Comparison of ENCODE assay signal across 36 cellular contexts in the genomic region with DNA sequence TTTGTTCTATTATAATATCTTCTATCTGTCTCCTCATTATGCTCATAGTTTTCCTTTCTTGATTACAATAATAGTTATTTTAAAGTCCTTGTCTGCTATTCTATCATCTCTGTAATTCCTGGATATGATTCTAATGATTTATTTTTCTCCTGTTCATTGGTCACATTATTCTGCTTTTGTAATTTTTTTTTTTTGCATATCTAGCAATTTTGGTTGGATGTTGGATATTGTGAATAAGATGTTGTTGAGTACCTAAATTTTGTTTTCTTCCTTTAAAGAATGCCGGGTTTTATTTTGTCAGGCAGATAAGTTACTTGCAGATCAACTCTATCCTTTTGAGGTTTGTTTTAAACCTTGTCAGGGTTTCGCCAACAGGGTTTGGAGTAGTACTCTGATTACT.
"Had no signal": no experiment of that assay in that cellular context is flagged by ENCODE, and none has a peak within 500 bp of the region (broad histone marks: within the 10 kb centered on the region; RNA-seq: fewer than 3 reads in every experiment).

No MANE protein-coding gene starts in this region.

- H3K27me3 ChIP-seq: MG63 had no signal

- H3K9me3 ChIP-seq: MG63 had no signal

- H3K4me3 ChIP-seq: MG63 had no signal

- H3K36me3 ChIP-seq: MG63 had no signal

- DNase-seq: Karpas-422, Kasumi-1, MG63, MM.1S, MV-4-11, NCI-H1048, NCI-H1092, NCI-H1092 treated with DMSO at 0.1 percent for 48 hours, NCI-H1105, NCI-H1105 treated with DMSO at 0.1 percent for 48 hours, NCI-H1417, NCI-H1417 treated with DMSO at 0.1 percent for 48 hours, NCI-H1436, NCI-H1436 treated with DMSO at 0.1 percent for 48 hours, NCI-H146, NCI-H1694, NCI-H1694 treated with DMSO at 0.1 percent for 48 hours, NCI-H187, NCI-H187 treated with DMSO at 0.1 percent for 48 hours, NCI-H1930, NCI-H2029, NCI-H2029 treated with DMSO at 0.1 percent for 48 hours, NCI-H2081, NCI-H2081 treated with DMSO at 0.1 percent for 48 hours, NCI-H2107, NCI-H2171, NCI-H2171 treated with DMSO at 0.1 percent for 48 hours, NCI-H2227 treated with DMSO at 0.1 percent for 48 hours, NCI-H226, NCI-H345, NCI-H446, NCI-H446 treated with DMSO at 0.1 percent for 48 hours, NCI-H510A, NCI-H510A treated with DMSO at 0.1 percent for 48 hours, NCI-H524, NCI-H524 treated with DMSO at 0.1 percent for 48 hours had no signal
